ENCODE assay signal across 17 cellular contexts in the genomic region with DNA sequence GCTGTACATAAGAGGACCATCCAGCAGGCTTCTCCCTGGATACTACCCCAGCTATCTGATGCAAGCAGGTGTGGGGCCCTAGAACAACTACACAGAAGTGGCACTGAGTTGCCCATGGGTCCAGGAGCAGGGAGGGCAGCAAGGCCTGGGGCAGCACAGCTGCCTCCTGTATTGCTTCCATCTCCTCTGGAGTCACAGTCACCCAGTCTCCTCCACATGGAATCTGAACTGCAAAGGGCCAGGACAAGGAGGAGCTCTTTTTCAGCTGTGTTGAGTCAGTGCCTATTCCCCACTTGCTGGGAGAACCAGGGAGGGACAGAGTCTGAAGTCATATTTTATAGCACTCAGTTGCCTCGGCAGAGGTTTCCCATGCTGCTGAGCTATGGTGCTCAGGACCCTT.
DNase-seq lines count a peak whose midpoint lies in the region; ATAC-seq lines count a peak whose summit lies in the region.
"Had no signal": no experiment of that assay in that cellular context is flagged by ENCODE, and none has a peak within 500 bp of the region (broad histone marks: within the 10 kb centered on the region; RNA-seq: fewer than 3 reads in every experiment).

No MANE protein-coding gene starts in this region.

- POLR2A ChIA-PET in activated CD4-positive, alpha-beta T cell treated with anti-CD3 and anti-CD28 coated beads, Interleukin-2, amount 10 ng/mL, durations not matched to agents 7 days and 5 days (lab: Charles Lee), result interaction anchor here (0.8 kb wide), 1 partner anchor 9 kb away, joined by 3 read pairs; no protein-coding TSS in a partner anchor
- POLR2A ChIA-PET in T-cell (lab: Charles Lee), result interaction anchor here in 1 of 2 donors (0.6 kb wide), 1 partner anchor 736 kb away, joined by 3 read pairs; no protein-coding TSS in a partner anchor

- peak overlapping the region; percentile 47 for H3K4me3 Mint-ChIP-seq in activated CD4-positive, alpha-beta T cell treated with anti-CD3 and anti-CD28 coated beads, Interleukin-2, amount 10 ng/mL, durations not matched to agents 7 days and 5 days
- H3K4me3 Mint-ChIP-seq in T-cell, result peak overlapping the region in 1 of 3 donors; percentile 72
- peak overlapping the region; percentile 77 to 78 for H3K4me3 Mint-ChIP-seq in effector memory CD8-positive, alpha-beta T cell
- H3K4me3 Mint-ChIP-seq: endodermal cell had no signal

- CTCF ChIA-PET in activated CD4-positive, alpha-beta T cell treated with anti-CD3 and anti-CD28 coated beads, Interleukin-2, amount 10 ng/mL, durations not matched to agents 7 days and 5 days (lab: Charles Lee), result interaction anchor here (1.5 to 3.4 kb wide), 6 partner anchors 10 to 385 kb away, joined by 5 to 19 read pairs (median 12); a partner anchor contains a TSS
- CTCF ChIA-PET in T-cell (lab: Charles Lee), result interaction anchor here (0.5 to 1.5 kb wide), 5 partner anchors 9 to 404 kb away, joined by 3 to 6 read pairs (median 3); no protein-coding TSS in a partner anchor

- H3K4me1 Mint-ChIP-seq in activated CD4-positive, alpha-beta T cell treated with anti-CD3 and anti-CD28 coated beads, Interleukin-2, amount 10 ng/mL, durations not matched to agents 7 days and 5 days, result peaks cover 80% of the 10 kb centered on the region
- H3K4me1 Mint-ChIP-seq in T-cell, result peaks cover 86 to 92% (median 87%) of the 10 kb centered on the region in 3 donors
- H3K4me1 Mint-ChIP-seq in effector memory CD8-positive, alpha-beta T cell (ENCODE audit: low read depth in 2 of 2), result peaks cover 56 to 62% of the 10 kb centered on the region in 2 donors

- H3K27me3 Mint-ChIP-seq in activated CD4-positive, alpha-beta T cell treated with anti-CD3 and anti-CD28 coated beads, Interleukin-2, amount 10 ng/mL, durations not matched to agents 7 days and 5 days, result no peaks in the 10 kb centered on the region
- H3K27me3 Mint-ChIP-seq in T-cell, result no peaks in the 10 kb centered on the region
- no peaks in the 10 kb centered on the region for H3K27me3 Mint-ChIP-seq in effector memory CD8-positive, alpha-beta T cell

- no peak overlapping the region for H3K4me3 ChIP-seq in skin epidermis
- H3K4me3 ChIP-seq: lower lobe of right lung, SJCRH30, tibial artery had no signal

- ATAC-seq in T-cell (replicated peaks in 1 of 4) (peak in 1 of 4 experiments; percentile 3), HG03175 (IDR thresholded peaks at IDR 0.05; ENCODE audit: unreplicated experiment) (no peak)
- no peak for ATAC-seq in effector memory CD8-positive, alpha-beta T cell (replicated peaks)

- H3K27ac ChIP-seq in skin epidermis, result peak overlapping the region in 16 of 21 experiments; percentile 5 to 82 (median 58)
- H3K27ac ChIP-seq: lower lobe of right lung, SJCRH30, tibial artery had no signal

- peak overlapping the region; percentile 95 for H3K27ac Mint-ChIP-seq in activated CD4-positive, alpha-beta T cell treated with anti-CD3 and anti-CD28 coated beads, Interleukin-2, amount 10 ng/mL, durations not matched to agents 7 days and 5 days
- peak overlapping the region; percentile 93 to 95 for H3K27ac Mint-ChIP-seq in T-cell
- peak overlapping the region; percentile 91 to 98 for H3K27ac Mint-ChIP-seq in effector memory CD8-positive, alpha-beta T cell
- H3K27ac Mint-ChIP-seq: endodermal cell had no signal

- H3K36me3 Mint-ChIP-seq in activated CD4-positive, alpha-beta T cell treated with anti-CD3 and anti-CD28 coated beads, Interleukin-2, amount 10 ng/mL, durations not matched to agents 7 days and 5 days (ENCODE audit: low read depth), result peaks cover 41% of the 10 kb centered on the region
- peaks cover 9% of the 10 kb centered on the region for H3K36me3 Mint-ChIP-seq in T-cell
- peaks cover 13% of the 10 kb centered on the region for H3K36me3 Mint-ChIP-seq in effector memory CD8-positive, alpha-beta T cell (ENCODE audit: insufficient read depth)

- peaks cover 14% of the 10 kb centered on the region for H3K9me3 Mint-ChIP-seq in activated CD4-positive, alpha-beta T cell treated with anti-CD3 and anti-CD28 coated beads, Interleukin-2, amount 10 ng/mL, durations not matched to agents 7 days and 5 days
- no peaks in the 10 kb centered on the region for H3K9me3 Mint-ChIP-seq in T-cell
- no peaks in the 10 kb centered on the region for H3K9me3 Mint-ChIP-seq in effector memory CD8-positive, alpha-beta T cell

- no peak for DNase-seq in activated CD4-positive, alpha-beta T cell treated with anti-CD3 and anti-CD28 coated beads, Interleukin-2, amount 10 ng/mL, durations not matched to agents 7 days and 5 days
- no peak for DNase-seq in activated CD4-positive, alpha-beta T cell treated with anti-CD3 and anti-CD28 coated beads, Interleukin-2, amount 50 U/mL, for 48 hours
- DNase-seq in T-cell (no peak), HuH-7 (ENCODE audit: low spot score) (no peak), NCI-H2171 (lab: John Stamatoyannopoulos, UW) (no peak)
- no peak for DNase-seq in effector memory CD8-positive, alpha-beta T cell
- DNase-seq: endodermal cell, foreskin melanocyte, H7, lower lobe of right lung, NCI-H187, NCI-H510A treated with DMSO at 0.1 percent for 48 hours, retina, SJCRH30, tibial artery had no signal
